In genomic region chr6:37919417-37920157, GRCh38 we compare ENCODE assay signal across 23 cellular contexts.
A peak's percentile ranks its signal among the peaks of the same experiment; 100 is the strongest.
DNase-seq lines count a peak whose midpoint lies in the region; ATAC-seq and TF ChIP-seq lines count a peak whose summit lies in the region.
"Had no signal": no experiment of that assay in that cellular context is flagged by ENCODE, and none has a peak within 500 bp of the region (broad histone marks: within the 10 kb centered on the region; RNA-seq: fewer than 3 reads in every experiment).

No MANE protein-coding gene starts in this region.

- peak overlapping the region; percentile 37 for H3K27ac Mint-ChIP-seq in T-helper 17 cell
- H3K27ac Mint-ChIP-seq: activated naive CD4-positive, alpha-beta T cell treated with anti-CD3 and anti-CD28 coated beads, Interleukin-2, amount 50 U/mL, for 24 hours; activated T-cell treated with anti-CD3 and anti-CD28 coated beads, Interleukin-2, amount 50 U/mL, for 72 hours; dendritic cell treated with granulocyte-macrophage colony-stimulating factor and Interleukin-4, amounts not matched to agents 40 ng/mL and 50 ng/mL, for 4 days had no signal

- no peak for TF ChIP-seq POLR2A in lower leg skin (IDR thresholded peaks at IDR 0.05)

- H3K4me2 ChIP-seq in fibroblast of lung (ENCODE audit: extremely low read depth, insufficient read depth, low read length): no peak overlapping the region

- H3K9ac ChIP-seq in fibroblast of lung (ENCODE audit: insufficient read depth, low read length): no peak overlapping the region
- H3K9ac ChIP-seq: BLaER1 treated with 17β-estradiol and CSF1 and Interleukin-3, amounts not matched to agents 10 nM and 100 nM had no signal

- no peaks in the 10 kb centered on the region for H3K36me3 ChIP-seq in fibroblast of lung (ENCODE audit: control insufficient read depth, insufficient read depth, low read length)

- no peaks in the 10 kb centered on the region for H3K9me3 ChIP-seq in T-helper 17 cell (ENCODE audit: control insufficient read depth, low read length, poor library complexity, severe bottlenecking)
- H3K9me3 ChIP-seq in fibroblast of lung (ENCODE audit: control insufficient read depth, insufficient read depth, low read depth, low read length): no peaks in the 10 kb centered on the region
- H3K9me3 ChIP-seq: BLaER1 treated with 17β-estradiol and CSF1 and Interleukin-3, amounts not matched to agents 10 nM and 100 nM; body of pancreas; neutrophil had no signal

- no peaks in the 10 kb centered on the region for H4K20me1 ChIP-seq in fibroblast of lung (ENCODE audit: control insufficient read depth, extremely low read depth, insufficient read depth, low read length)

- no peaks in the 10 kb centered on the region for H3K27me3 Mint-ChIP-seq in T-helper 17 cell
- H3K27me3 Mint-ChIP-seq: activated naive CD4-positive, alpha-beta T cell treated with anti-CD3 and anti-CD28 coated beads, Interleukin-2, amount 50 U/mL, for 24 hours; dendritic cell treated with granulocyte-macrophage colony-stimulating factor and Interleukin-4, amounts not matched to agents 40 ng/mL and 50 ng/mL, for 4 days had no signal

- peaks cover 32% of the 10 kb centered on the region for H3K4me1 Mint-ChIP-seq in T-helper 17 cell

- H3K4me3 ChIP-seq in fibroblast of lung (replicated peaks in 1 of 4; ENCODE audit: control extremely low read depth in 1 of 4, insufficient read depth in 1 of 4, low read depth in 3 of 4, low read length in 4 of 4) (no peak overlapping the region), lower leg skin (ENCODE audit: low read depth, poor library complexity, severe bottlenecking) (no peak overlapping the region)
- H3K4me3 ChIP-seq: BLaER1 treated with 17β-estradiol and CSF1 and Interleukin-3, amounts not matched to agents 10 nM and 100 nM; body of pancreas had no signal

- DNase-seq in GM04504 (ENCODE audit: low read depth) (peak; percentile 30), T-helper 17 cell (no peak), fibroblast of lung (ENCODE audit: low read depth in 2 of 2) (peak; percentile 79 to 84), lower leg skin (ENCODE audit: low spot score in 2 of 2) (no peak), iPS-NIHi11 (ENCODE audit: low spot score) (no peak)
- no peak for DNase-seq in activated CD8-positive, alpha-beta memory T cell treated with anti-CD3 and anti-CD28 coated beads, Interleukin-2, amount 50 U/mL, for 48 hours
- DNase-seq: activated CD8-positive, alpha-beta memory T cell treated with anti-CD3 and anti-CD28 coated beads for 24 hours; activated T-cell treated with anti-CD3 and anti-CD28 coated beads, Interleukin-2, amount 50 U/mL, for 72 hours; body of pancreas; GF-D8; left ventricle myocardium superior; NCI-H1694 treated with DMSO at 0.1 percent for 48 hours; NCI-H2227 treated with DMSO at 0.1 percent for 48 hours; PC-3; retina; stimulated activated CD4-positive, alpha-beta T cell treated with anti-CD3 and anti-CD28 coated beads, Interleukin-15, amount 100 ng/mL, for 24 hours had no signal

- H3K36me3 Mint-ChIP-seq in T-helper 17 cell (ENCODE audit: low read depth): no peaks in the 10 kb centered on the region

- H3K4me3 Mint-ChIP-seq in T-helper 17 cell: no peak overlapping the region
- H3K4me3 Mint-ChIP-seq: activated naive CD4-positive, alpha-beta T cell treated with anti-CD3 and anti-CD28 coated beads, Interleukin-2, amount 50 U/mL, for 24 hours; activated T-cell treated with anti-CD3 and anti-CD28 coated beads, Interleukin-2, amount 50 U/mL, for 72 hours; dendritic cell treated with granulocyte-macrophage colony-stimulating factor and Interleukin-4, amounts not matched to agents 40 ng/mL and 50 ng/mL, for 4 days had no signal

- no peaks in the 10 kb centered on the region for H3K27me3 ChIP-seq in fibroblast of lung (ENCODE audit: control insufficient read depth, insufficient read depth, low read length)
- H3K27me3 ChIP-seq: BLaER1 treated with 17β-estradiol and CSF1 and Interleukin-3, amounts not matched to agents 10 nM and 100 nM; body of pancreas; neutrophil had no signal

- TF ChIP-seq CTCF in fibroblast of lung (conservative IDR thresholded peaks at IDR 0.05 in 1 of 2, IDR thresholded peaks at IDR 0.05 in 1 of 2; ENCODE audit: low read depth in 1 of 2, low read length in 2 of 2) (no peak), lower leg skin (IDR thresholded peaks at IDR 0.05) (no peak)

- intact Hi-C loops in lower leg skin (cut with DNase I; ENCODE audit: low total_unique reads): no loop called here

- H3K79me2 ChIP-seq in fibroblast of lung (ENCODE audit: control insufficient read depth, insufficient read depth, low read length): peaks cover 59% of the 10 kb centered on the region

- H3K4me1 ChIP-seq in fibroblast of lung (ENCODE audit: control insufficient read depth, extremely low read depth, insufficient read depth, low read length): no peaks in the 10 kb centered on the region

- ATAC-seq in T-helper 17 cell (no peak), HG03521 (IDR thresholded peaks at IDR 0.05; ENCODE audit: unreplicated experiment) (no peak)
- ATAC-seq: activated CD4-positive, CD25-positive, alpha-beta regulatory T cell treated with anti-CD3 and anti-CD28 coated beads, Interleukin-2, amount 50 U/mL, for 24 hours; activated T-cell treated with anti-CD3 and anti-CD28 coated beads, Interleukin-2, amount 50 U/mL, for 72 hours; body of pancreas; left ventricle myocardium superior had no signal

- 75 to 80% methylated on average over 3 of the region's 3 CpGs for WGBS in lower leg skin, 2 donors

- H3K27ac ChIP-seq in fibroblast of lung (ENCODE audit: insufficient read depth, low read length): no peak overlapping the region
- H3K27ac ChIP-seq: BLaER1 treated with 17β-estradiol and CSF1 and Interleukin-3, amounts not matched to agents 10 nM and 100 nM; body of pancreas; HL-60; neutrophil had no signal

- no peak overlapping the region for H2AFZ ChIP-seq in fibroblast of lung (ENCODE audit: low read length)

Comparison
In these comparisons a context has a peak if more than half of its experiments do, and no peak if none do; other contexts are left out.
1. DNase-seq: peak in GM04504 (single experiment) and fibroblast of lung (2 of 2); none in T-helper 17 cell (0 of 3), lower leg skin (0 of 2), activated CD8-positive, alpha-beta memory T cell treated with anti-CD3 and anti-CD28 coated beads, Interleukin-2, amount 50 U/mL, for 48 hours (single experiment) and iPS-NIHi11 (single experiment).